ENCODE assay signal across 9 cellular contexts in genomic region chr2:191539068-191539467, GRCh38.
DNase-seq lines count a peak whose midpoint lies in the region; ATAC-seq and TF ChIP-seq lines count a peak whose summit lies in the region.
"Had no signal": no experiment of that assay in that cellular context is flagged by ENCODE, and none has a peak within 500 bp of the region (broad histone marks: within the 10 kb centered on the region; RNA-seq: fewer than 3 reads in every experiment).

No MANE protein-coding gene starts in this region.

- ATAC-seq in HCT116, result peak; percentile 53; the same call in 1 of the 2 replicates
- ATAC-seq in GM19023 (IDR thresholded peaks at IDR 0.05; ENCODE audit: unreplicated experiment), result no peak
- no peak for ATAC-seq in aorta (ENCODE audit: low FRiP score)
- ATAC-seq: T-cell had no signal

- H3K27me3 ChIP-seq in HCT116 (ENCODE audit: insufficient read depth, low read length) (no peaks in the 10 kb centered on the region), tibial nerve (no peaks in the 10 kb centered on the region), aorta (ENCODE audit: control insufficient read depth in 1 of 2, insufficient read depth in 2 of 2, low read length in 1 of 2) (peaks cover 0 to 1% of the 10 kb centered on the region in 2 donors)

- H3K9me3 ChIP-seq in HCT116 (ENCODE audit: control insufficient read depth in 1 of 2, insufficient read depth in 1 of 2, low read depth in 1 of 2, low read length in 2 of 2), result no peaks in the 10 kb centered on the region
- H3K9me3 ChIP-seq in tibial nerve, result no peaks in the 10 kb centered on the region
- no peaks in the 10 kb centered on the region for H3K9me3 ChIP-seq in aorta (ENCODE audit: control insufficient read depth, low read length)

- H3K36me3 ChIP-seq in HCT116 (ENCODE audit: control insufficient read depth in 1 of 2, insufficient read depth in 2 of 2, low read length in 2 of 2) (no peaks in the 10 kb centered on the region), tibial nerve (no peaks in the 10 kb centered on the region), aorta (ENCODE audit: control insufficient read depth in 1 of 2, insufficient read depth in 2 of 2, low read length in 1 of 2) (no peaks in the 10 kb centered on the region)

- H3K4me2 ChIP-seq in HCT116 (ENCODE audit: low read length), result no peak overlapping the region

- BruUV-seq in Calu3 (replicated peaks; lab: Mats Ljungman, UMichigan), result no TSS peak
- no TSS peak for BruUV-seq in HCT116 (replicated peaks; lab: Mats Ljungman, UMichigan)

- TF ChIP-seq EP300 in tibial nerve (IDR thresholded peaks at IDR 0.05), result no peak

- no peak overlapping the region for H3K27ac Mint-ChIP-seq in Calu3 (ENCODE audit: unreplicated experiment)
- no peak overlapping the region for H3K27ac Mint-ChIP-seq in activated T-helper 1 cell treated with anti-CD3 and anti-CD28 coated beads, Interleukin-12 subunit alpha, Interleukin-12 subunit beta, Interleukin-2, Interleukin-4 antibody, amounts not matched to agents 30 ng/mL and 10 ng/mL and 1 ng/mL, durations not matched to agents 14 hours and 24 hours and 36 hours
- H3K27ac Mint-ChIP-seq: T-cell had no signal

- H3K9me3 Mint-ChIP-seq in Calu3 (ENCODE audit: low read depth, unreplicated experiment), result peaks cover 4% of the 10 kb centered on the region
- H3K9me3 Mint-ChIP-seq in activated T-helper 1 cell treated with anti-CD3 and anti-CD28 coated beads, Interleukin-12 subunit alpha, Interleukin-12 subunit beta, Interleukin-2, Interleukin-4 antibody, amounts not matched to agents 30 ng/mL and 10 ng/mL and 1 ng/mL, durations not matched to agents 14 hours and 24 hours and 36 hours, result no peaks in the 10 kb centered on the region

- H3K9ac ChIP-seq in HCT116 (ENCODE audit: low read length), result no peak overlapping the region

- peaks cover 12% of the 10 kb centered on the region for H3K27me3 Mint-ChIP-seq in Calu3 (ENCODE audit: unreplicated experiment)
- H3K27me3 Mint-ChIP-seq in activated T-helper 1 cell treated with anti-CD3 and anti-CD28 coated beads, Interleukin-12 subunit alpha, Interleukin-12 subunit beta, Interleukin-2, Interleukin-4 antibody, amounts not matched to agents 30 ng/mL and 10 ng/mL and 1 ng/mL, durations not matched to agents 14 hours and 24 hours and 36 hours (ENCODE audit: insufficient read depth), result peaks cover 9% of the 10 kb centered on the region

- intact Hi-C loops in Calu3 (cut with micrococcal nuclease; ENCODE audit: unreplicated experiment) (no loop called here), HCT116 (cut with micrococcal nuclease) (no loop called here), aorta (cut with DNase I) (no loop called here)
- intact Hi-C loops in activated T-helper 1 cell treated with anti-CD3 and anti-CD28 coated beads, Interleukin-12 subunit alpha, Interleukin-12 subunit beta, Interleukin-2, Interleukin-4 antibody, amounts not matched to agents 30 ng/mL and 10 ng/mL and 1 ng/mL, durations not matched to agents 14 hours and 24 hours and 36 hours (cut with micrococcal nuclease), result no loop called here

- TF ChIP-seq RAD21 in HCT116 (IDR thresholded peaks at IDR 0.05; ENCODE audit: low read depth), result peak; percentile 49

- no peaks in the 10 kb centered on the region for H4K20me1 ChIP-seq in HCT116 (ENCODE audit: insufficient read depth)

- H3K4me3 Mint-ChIP-seq in Calu3 (ENCODE audit: low read depth, unreplicated experiment), result no peak overlapping the region
- no peak overlapping the region for H3K4me3 Mint-ChIP-seq in activated T-helper 1 cell treated with anti-CD3 and anti-CD28 coated beads, Interleukin-12 subunit alpha, Interleukin-12 subunit beta, Interleukin-2, Interleukin-4 antibody, amounts not matched to agents 30 ng/mL and 10 ng/mL and 1 ng/mL, durations not matched to agents 14 hours and 24 hours and 36 hours
- H3K4me3 Mint-ChIP-seq: T-cell had no signal

- DNase-seq in Calu3 (peak; percentile 30), HCT116 (ENCODE audit: low read depth, low spot score) (peak; percentile 18), T-helper 9 cell (peak; percentile 2), fibroblast of mammary gland (ENCODE audit: low read depth) (peak; percentile 54), tibial nerve (ENCODE audit: low spot score in 2 of 2) (no peak), aorta (no peak)
- no peak for DNase-seq in activated T-helper 1 cell treated with anti-CD3 and anti-CD28 coated beads, Interleukin-12 subunit alpha, Interleukin-12 subunit beta, Interleukin-2, Interleukin-4 antibody, amounts not matched to agents 30 ng/mL and 10 ng/mL and 1 ng/mL, durations not matched to agents 14 hours and 24 hours and 36 hours (ENCODE audit: low spot score)

- CTCF ChIA-PET in Calu3 (lab: Charles Lee) (interaction anchor here (0.7 kb wide), 4 partner anchors 219 to 623 kb away, joined by 3 to 8 read pairs (median 4); no protein-coding TSS in a partner anchor), HCT116 (lab: Charles Lee) (interaction anchor here (0.6 to 2.0 kb wide), 15 partner anchors 8 to 748 kb away, joined by 3 to 11 read pairs (median 4); no protein-coding TSS in a partner anchor)

- H3K79me2 ChIP-seq in HCT116 (ENCODE audit: insufficient read depth, low read length), result no peaks in the 10 kb centered on the region

- POLR2A ChIA-PET in HCT116 (lab: Charles Lee), result no interaction called here

- TF ChIP-seq CTCF in Calu3 (IDR thresholded peaks at IDR 0.05; ENCODE audit: unreplicated experiment) (peak; percentile 54), HCT116 (IDR thresholded peaks at IDR 0.05 in 2 of 3, conservative IDR thresholded peaks at IDR 0.05 in 1 of 3; ENCODE audit: borderline replicate concordance in 1 of 3, insufficient read depth in 1 of 3, low read depth in 2 of 3, low read length in 2 of 3) (peak; percentile 38 to 71 (median 53); a peak in 5 of 6 replicates), fibroblast of mammary gland (conservative IDR thresholded peaks at IDR 0.05; ENCODE audit: control insufficient read depth, insufficient read depth, low read depth, low read length) (peak; percentile 73), tibial nerve (IDR thresholded peaks at IDR 0.05) (peak in 3 of 5 experiments; percentile 16 to 38 (median 32))

- H3K9me2 ChIP-seq in HCT116 (ENCODE audit: insufficient read depth), result no peaks in the 10 kb centered on the region

- no peak overlapping the region for H2AFZ ChIP-seq in HCT116 (ENCODE audit: low read depth, low read length, poor library complexity, severe bottlenecking)

- H3K36me3 Mint-ChIP-seq in Calu3 (ENCODE audit: insufficient read depth, unreplicated experiment), result no peaks in the 10 kb centered on the region
- H3K36me3 Mint-ChIP-seq in activated T-helper 1 cell treated with anti-CD3 and anti-CD28 coated beads, Interleukin-12 subunit alpha, Interleukin-12 subunit beta, Interleukin-2, Interleukin-4 antibody, amounts not matched to agents 30 ng/mL and 10 ng/mL and 1 ng/mL, durations not matched to agents 14 hours and 24 hours and 36 hours (ENCODE audit: low read depth), result no peaks in the 10 kb centered on the region
- H3K36me3 Mint-ChIP-seq: T-cell had no signal

- H3K4me1 Mint-ChIP-seq in Calu3 (ENCODE audit: low read depth, unreplicated experiment), result no peaks in the 10 kb centered on the region
- no peaks in the 10 kb centered on the region for H3K4me1 Mint-ChIP-seq in activated T-helper 1 cell treated with anti-CD3 and anti-CD28 coated beads, Interleukin-12 subunit alpha, Interleukin-12 subunit beta, Interleukin-2, Interleukin-4 antibody, amounts not matched to agents 30 ng/mL and 10 ng/mL and 1 ng/mL, durations not matched to agents 14 hours and 24 hours and 36 hours (ENCODE audit: low read depth)

- H3K4me1 ChIP-seq in HCT116 (ENCODE audit: control insufficient read depth in 1 of 2, insufficient read depth in 2 of 2, low read length in 2 of 2) (no peaks in the 10 kb centered on the region), tibial nerve (no peaks in the 10 kb centered on the region), aorta (ENCODE audit: control insufficient read depth in 1 of 2, insufficient read depth in 2 of 2, low read length in 2 of 2) (no peaks in the 10 kb centered on the region)

- 15 to 20% methylated on average over 2 of the region's 2 CpGs for WGBS in tibial nerve, 2 donors
- 15 to 24% methylated on average over 2 of the region's 2 CpGs for WGBS in aorta, 2 donors

- H3K4me3 ChIP-seq in HCT116 (replicated peaks in 1 of 2; ENCODE audit: low read depth in 1 of 2, low read length in 2 of 2), result no peak overlapping the region
- no peak overlapping the region for H3K4me3 ChIP-seq in fibroblast of mammary gland (ENCODE audit: control insufficient read depth, low read depth, low read length)
- H3K4me3 ChIP-seq in tibial nerve, result no peak overlapping the region
- H3K4me3 ChIP-seq in aorta (ENCODE audit: low read length in 2 of 2), result no peak overlapping the region

- RAD21 ChIA-PET in HCT116 (lab: Charles Lee; ENCODE audit: low non-redundant PET in 1 of 2, low total read pairs in 2 of 2, uncharacterized antibody in 2 of 2, unreplicated experiment in 2 of 2), result interaction anchor here (1.0 kb wide), 2 partner anchors 16 to 623 kb away, joined by 3 read pairs; no protein-coding TSS in a partner anchor

- no peak for TF ChIP-seq POLR2A in HCT116 (IDR thresholded peaks at IDR 0.05; ENCODE audit: borderline replicate concordance, extremely low read depth, insufficient read depth, insufficient read length)
- TF ChIP-seq POLR2A in tibial nerve (IDR thresholded peaks at IDR 0.05), result no peak

- H3K27ac ChIP-seq in HCT116 (ENCODE audit: low read depth, low read length), result no peak overlapping the region
- no peak overlapping the region for H3K27ac ChIP-seq in tibial nerve
- H3K27ac ChIP-seq in aorta (ENCODE audit: low read depth in 1 of 2, low read length in 2 of 2), result no peak overlapping the region

TF ChIP-seq in HCT116, 20 proteins besides CTCF, POLR2A, EP300 and RAD21 (continues in another document):
- TF ChIP-seq FOSL1 (IDR thresholded peaks at IDR 0.05; ENCODE audit: low read depth) (no peak), SP1 (IDR thresholded peaks at IDR 0.05; ENCODE audit: low read depth) (no peak), SRF (IDR thresholded peaks at IDR 0.05; ENCODE audit: low read depth) (no peak), YY1 (IDR thresholded peaks at IDR 0.05; ENCODE audit: extremely low read depth, insufficient replicate concordance, low read depth, low read length) (no peak), CEBPB (IDR thresholded peaks at IDR 0.05; ENCODE audit: low read depth) (no peak), ZFX (IDR thresholded peaks at IDR 0.05) (no peak), SIN3A (IDR thresholded peaks at IDR 0.05; ENCODE audit: low read depth) (no peak)
- TF ChIP-seq, protein P1, sequence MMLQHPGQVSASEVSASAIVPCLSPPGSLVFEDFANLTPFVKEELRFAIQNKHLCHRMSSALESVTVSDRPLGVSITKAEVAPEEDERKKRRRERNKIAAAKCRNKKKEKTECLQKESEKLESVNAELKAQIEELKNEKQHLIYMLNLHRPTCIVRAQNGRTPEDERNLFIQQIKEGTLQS (IDR thresholded peaks at IDR 0.05), result no peak

Comparison
In these comparisons a context has a peak if more than half of its experiments do, and no peak if none do; other contexts are left out.
1. DNase-seq: peak in Calu3 (single experiment), HCT116 (single experiment), T-helper 9 cell (single experiment) and fibroblast of mammary gland (single experiment); none in tibial nerve (0 of 2), activated T-helper 1 cell treated with anti-CD3 and anti-CD28 coated beads, Interleukin-12 subunit alpha, Interleukin-12 subunit beta, Interleukin-2, Interleukin-4 antibody, amounts not matched to agents 30 ng/mL and 10 ng/mL and 1 ng/mL, durations not matched to agents 14 hours and 24 hours and 36 hours (single experiment) and aorta (0 of 2).
2. Peak in every context shown above with its lines, with median percentiles within 50 percentile points of each other: CTCF ChIP-seq.